23 cellular contexts compared by ENCODE assay signal in genomic region chr17:76137351-76138233, GRCh38. TPM values are rescaled to one million over a fixed set of nuclear protein-coding genes. Genes with fewer than 3 reads are reported as not detected.
DNase-seq lines count a peak whose midpoint lies in the region; ATAC-seq, FAIRE-seq and TF ChIP-seq lines count a peak whose summit lies in the region.
"Had no signal": no experiment of that assay in that cellular context is flagged by ENCODE, and none has a peak within 500 bp of the region (broad histone marks: within the 10 kb centered on the region; RNA-seq: fewer than 3 reads in every experiment).

No MANE protein-coding gene starts in this region.

- TF ChIP-seq CTCF in chondrocyte (IDR thresholded peaks at IDR 0.05): no peak
- TF ChIP-seq CTCF in HepG2 (CRISPR knock-in tag; IDR thresholded peaks at IDR 0.05): no peak
- TF ChIP-seq CTCF in smooth muscle cell (IDR thresholded peaks at IDR 0.05; ENCODE audit: borderline replicate concordance, insufficient read depth, poor library complexity, severe bottlenecking): no peak
- no peak for TF ChIP-seq CTCF in GM20000 (IDR thresholded peaks at IDR 0.05; ENCODE audit: extremely low read depth, missing control alignments)

- H3K9me3 ChIP-seq in HepG2 (ENCODE audit: low read length): no peaks in the 10 kb centered on the region
- H3K9me3 ChIP-seq in smooth muscle cell (replicated peaks; ENCODE audit: low read depth): no peaks in the 10 kb centered on the region
- H3K9me3 ChIP-seq: ovary had no signal

- TF ChIP-seq POLR2A in HepG2 (IDR thresholded peaks at IDR 0.05; ENCODE audit: insufficient read depth in 1 of 2, low read depth in 2 of 2, low read length in 2 of 2): no peak

- H4K20me1 ChIP-seq in HepG2 (ENCODE audit: insufficient read depth, low read length) (no peaks in the 10 kb centered on the region), smooth muscle cell (ENCODE audit: low read depth) (no peaks in the 10 kb centered on the region)

- no peak for TF ChIP-seq RAD21 in HepG2 (CRISPR knock-in tag; IDR thresholded peaks at IDR 0.05)

- H3K27ac ChIP-seq in HepG2 (ENCODE audit: extremely low read length, insufficient read depth, low read length): peak overlapping the region; percentile 70
- no peak overlapping the region for H3K27ac ChIP-seq in smooth muscle cell (ENCODE audit: low read depth)
- H3K27ac ChIP-seq: cardiac muscle cell, ovary had no signal

- BruUV-seq in HepG2 (replicated peaks; lab: Mats Ljungman, UMichigan): TSS peak; percentile 65

- POLR2A ChIA-PET in HepG2 (lab: Yijun Ruan, JAX): interaction anchor here (1.0 to 1.8 kb wide), 10 partner anchors 9 to 261 kb away, joined by 3 to 14 read pairs (median 5); no protein-coding TSS in a partner anchor

- H3K36me3 ChIP-seq in HepG2 (replicated peaks in 1 of 2; ENCODE audit: control insufficient read depth in 1 of 2, insufficient read depth in 2 of 2, low read length in 2 of 2): no peaks in the 10 kb centered on the region
- H3K36me3 ChIP-seq in smooth muscle cell (ENCODE audit: low read depth): no peaks in the 10 kb centered on the region
- H3K36me3 ChIP-seq: cardiac muscle cell, ovary had no signal

- TF ChIP-seq EP300 in HepG2 (IDR thresholded peaks at IDR 0.05; ENCODE audit: low read depth in 2 of 2, low read length in 2 of 2) (no peak), HepG2 (CRISPR knock-in tag; IDR thresholded peaks at IDR 0.05; ENCODE audit: borderline replicate concordance) (no peak)

- H2AFZ ChIP-seq in HepG2 (ENCODE audit: low read length) (no peak overlapping the region), smooth muscle cell (ENCODE audit: low read depth) (no peak overlapping the region)

- in situ Hi-C loops in HepG2 (cut with HindIII; ENCODE audit: extremely low pct_ligation_motif_present, low pct_unique_long_range_greater_than_20kb): no loop called here

- peaks cover 3 to 14% of the 10 kb centered on the region in 2 experiments for H3K27me3 ChIP-seq in HepG2 (ENCODE audit: control insufficient read depth in 1 of 2, insufficient read depth in 2 of 2, low read length in 2 of 2)
- H3K27me3 ChIP-seq in smooth muscle cell (ENCODE audit: low read depth): peaks cover 93% of the 10 kb centered on the region

- peaks cover 17% of the 10 kb centered on the region for H3K27me3 Mint-ChIP-seq in chondrocyte (ENCODE audit: low read depth)
- peaks cover 4 to 12% (median 12%) of the 10 kb centered on the region in 3 donors for H3K27me3 Mint-ChIP-seq in immature natural killer cell (ENCODE audit: low read depth in 3 of 3)
- H3K27me3 Mint-ChIP-seq: activated naive CD8-positive, alpha-beta T cell treated with anti-CD3 and anti-CD28 coated beads for 36 hours had no signal

- CTCF ChIA-PET in HepG2 (lab: Yijun Ruan, JAX; ENCODE audit: low intra/inter-chr PET ratio, low total read pairs): interaction anchor here (1.2 kb wide), 1 partner anchor 17 kb away, joined by 3 read pairs; no protein-coding TSS in a partner anchor

- peak overlapping the region; percentile 92 for H3K4me2 ChIP-seq in HepG2 (ENCODE audit: low read depth, low read length)
- H3K4me2 ChIP-seq in smooth muscle cell: peak overlapping the region; percentile 16

- peaks cover 18% of the 10 kb centered on the region for H3K4me1 Mint-ChIP-seq in chondrocyte (ENCODE audit: low read depth)
- peaks cover 17 to 24% of the 10 kb centered on the region in 2 donors for H3K4me1 Mint-ChIP-seq in immature natural killer cell

- H3F3A ChIP-seq in smooth muscle cell (ENCODE audit: low read depth): no peaks in the 10 kb centered on the region

- peak; percentile 70 for DNase-seq in NCI-H345 treated with DMSO at 0.1 percent for 48 hours (lab: John Stamatoyannopoulos, UW; ENCODE audit: unreplicated experiment)
- DNase-seq in NCI-H345 (lab: John Stamatoyannopoulos, UW): no peak
- peak; percentile 87 for DNase-seq in chondrocyte (ENCODE audit: low spot score)
- no peak for DNase-seq in HepG2 (ENCODE audit: low spot score)
- no peak for DNase-seq in smooth muscle cell (lab: John Stamatoyannopoulos, UW; ENCODE audit: unreplicated experiment)
- no peak for DNase-seq in immature natural killer cell
- no peak for DNase-seq in GM20000 (ENCODE audit: low spot score)
- DNase-seq: activated CD4-positive, alpha-beta T cell treated with anti-CD3 and anti-CD28 coated beads, Interleukin-2, amount 10 ng/mL, durations not matched to agents 24 days and 14 days; activated naive CD8-positive, alpha-beta T cell treated with anti-CD3 and anti-CD28 coated beads for 36 hours; CD4-positive, alpha-beta T cell; foreskin fibroblast; GDM1; NCI-H226; ovary; SIG-M5; stimulated activated CD4-positive, alpha-beta T cell treated with anti-CD3 and anti-CD28 coated beads, Interleukin-12 subunit alpha, Interleukin-12 subunit beta, amount 100 ng/mL, for 4 hours; stimulated activated naive CD8-positive, alpha-beta T cell treated with anti-CD3 and anti-CD28 coated beads, Interleukin-15, Interleukin-2, amounts not matched to agents 100 U/mL and 50 U/mL, for 24 hours; T-helper 9 cell had no signal

- H3K79me2 ChIP-seq in HepG2 (ENCODE audit: insufficient read depth, low read length): no peaks in the 10 kb centered on the region
- H3K79me2 ChIP-seq in smooth muscle cell (ENCODE audit: low read depth): no peaks in the 10 kb centered on the region

- H3K27ac Mint-ChIP-seq in chondrocyte (ENCODE audit: unreplicated experiment) (peak overlapping the region; percentile 32), immature natural killer cell (no peak overlapping the region)
- H3K27ac Mint-ChIP-seq: activated CD4-positive, alpha-beta T cell treated with anti-CD3 and anti-CD28 coated beads, Interleukin-2, amount 10 ng/mL, durations not matched to agents 24 days and 14 days; CD4-positive, alpha-beta T cell had no signal

- FAIRE-seq in HepG2 (lab: Jason Lieb, UNC): peak; percentile 23
- FAIRE-seq: A204.1, endometrium had no signal

- H3K4me1 ChIP-seq in HepG2 (ENCODE audit: insufficient read depth, low read length) (peaks cover 91% of the 10 kb centered on the region), smooth muscle cell (ENCODE audit: low read depth) (peaks cover 50% of the 10 kb centered on the region)

- H3K4me3 Mint-ChIP-seq in chondrocyte (ENCODE audit: unreplicated experiment) (no peak overlapping the region), immature natural killer cell (no peak overlapping the region)
- H3K4me3 Mint-ChIP-seq: activated CD4-positive, alpha-beta T cell treated with anti-CD3 and anti-CD28 coated beads, Interleukin-2, amount 10 ng/mL, durations not matched to agents 24 days and 14 days; CD4-positive, alpha-beta T cell had no signal

- H3K4me3 ChIP-seq in HepG2 (replicated peaks in 1 of 3; ENCODE audit: insufficient read depth in 1 of 3, low read depth in 2 of 3, low read length in 3 of 3): peak overlapping the region; percentile 27 to 71 (median 52); a peak in 5 of 6 replicates
- no peak overlapping the region for H3K4me3 ChIP-seq in smooth muscle cell
- H3K4me3 ChIP-seq: cardiac muscle cell, ovary had no signal

- no peaks in the 10 kb centered on the region for H3K9me3 Mint-ChIP-seq in chondrocyte (ENCODE audit: low read depth)
- no peaks in the 10 kb centered on the region for H3K9me3 Mint-ChIP-seq in immature natural killer cell
- H3K9me3 Mint-ChIP-seq: activated CD4-positive, alpha-beta T cell treated with anti-CD3 and anti-CD28 coated beads, Interleukin-2, amount 10 ng/mL, durations not matched to agents 24 days and 14 days; activated naive CD8-positive, alpha-beta T cell treated with anti-CD3 and anti-CD28 coated beads for 36 hours; CD4-positive, alpha-beta T cell had no signal

- H3K9ac ChIP-seq in HepG2 (ENCODE audit: insufficient read depth, low read depth, low read length) (peak overlapping the region; percentile 54), smooth muscle cell (ENCODE audit: low read depth) (no peak overlapping the region)

- intact Hi-C loops in HepG2 (cut with micrococcal nuclease; ENCODE audit: unreplicated experiment): no loop called here

- WGBS in HepG2 (ENCODE audit: low lambda C conversion rate): 88% methylated on average over 37 of the region's 54 CpGs
- WGBS in smooth muscle cell (ENCODE audit: low lambda C conversion rate): 17% methylated on average over 47 of the region's 54 CpGs

- no peaks in the 10 kb centered on the region for H3K36me3 Mint-ChIP-seq in chondrocyte (ENCODE audit: low read depth)
- no peaks in the 10 kb centered on the region for H3K36me3 Mint-ChIP-seq in immature natural killer cell
- H3K36me3 Mint-ChIP-seq: activated naive CD8-positive, alpha-beta T cell treated with anti-CD3 and anti-CD28 coated beads for 36 hours had no signal

- ATAC-seq in HepG2 (no peak), GM21576 (IDR thresholded peaks at IDR 0.05; ENCODE audit: unreplicated experiment) (no peak)
- ATAC-seq: stimulated activated naive CD8-positive, alpha-beta T cell treated with anti-CD3 and anti-CD28 coated beads, Interleukin-15, Interleukin-2, amounts not matched to agents 100 U/mL and 50 U/mL, for 24 hours had no signal

RNA-seq across cellular contexts. Expression of gene FOXJ1, which starts 3.5 kb away (rescaled TPM):
- 0.12 TPM in 1 of 3 replicates, not detected in the others for total RNA-seq in chondrocyte
- 1.4 and 1.6 TPM in 2 replicates for total RNA-seq in HepG2 (2016; rRNA removed; fragmentation: Illumina TruSeq; extraction: Trizol)
- 0.09 and 0.30 TPM in 2 replicates for total RNA-seq in HepG2 (2016; cell fraction: cytosol; rRNA removed; fragmentation: Illumina TruSeq; extraction: Trizol; ENCODE audit: low read depth)
- total RNA-seq in HepG2 (2016; cell fraction: insoluble cytoplasmic fraction; rRNA removed; fragmentation: Illumina TruSeq; extraction: Trizol): 1.4 and 1.9 TPM in 2 replicates
- 0.77 and 0.93 TPM in 2 replicates for total RNA-seq in HepG2 (2016; cell fraction: membrane; rRNA removed; fragmentation: Illumina TruSeq; extraction: Trizol)
- total RNA-seq in HepG2 (2016; cell fraction: nucleus; rRNA removed; fragmentation: Illumina TruSeq; extraction: Trizol): 0.94 and 1.3 TPM in 2 replicates
- polyA plus RNA-seq in HepG2 (2011; rRNA removed): 0.98 and 1.2 TPM in 2 replicates
- 0.82 and 1.5 TPM in 2 replicates for polyA plus RNA-seq in HepG2 (2011; cell fraction: cytosol; rRNA removed)
- 2.8 and 3.7 TPM in 2 replicates for polyA plus RNA-seq in HepG2 (2011; cell fraction: nucleus; rRNA removed)
- polyA plus RNA-seq in HepG2 (2012): 0.66 and 0.96 TPM in 2 replicates
- 0.31 and 0.45 TPM in 2 replicates for polyA plus RNA-seq in HepG2 (2016; cell fraction: cytosol; fragmentation: Illumina TruSeq; extraction: Trizol; ENCODE audit: low read depth)
- polyA plus RNA-seq in HepG2 (2016; cell fraction: insoluble cytoplasmic fraction; fragmentation: Illumina TruSeq; extraction: Trizol; ENCODE audit: low read depth): 1.3 and 1.4 TPM in 2 replicates
- polyA plus RNA-seq in HepG2 (2016; cell fraction: membrane; fragmentation: Illumina TruSeq; extraction: Trizol; ENCODE audit: low read depth): 0.61 and 0.62 TPM in 2 replicates
- polyA plus RNA-seq in HepG2 (2016; cell fraction: nucleus; fragmentation: Illumina TruSeq; extraction: Trizol; ENCODE audit: insufficient read depth, low read depth): 2.0 and 2.1 TPM in 2 replicates
- 0.05 and 1.5 TPM in 2 replicates for polyA minus RNA-seq in HepG2 (2011; rRNA and poly(A)+ RNA removed; ENCODE audit: low replicate concordance)
- polyA minus RNA-seq in HepG2 (2011; cell fraction: cytosol; rRNA and poly(A)+ RNA removed): 0.35 and 0.40 TPM in 2 replicates
- polyA minus RNA-seq in HepG2 (2011; cell fraction: nucleus; rRNA and poly(A)+ RNA removed): 0.37 and 0.52 TPM in 2 replicates
- total RNA-seq in smooth muscle cell: not detected in 2 replicates
- not detected in 2 replicates for polyA plus RNA-seq in smooth muscle cell
- polyA plus RNA-seq in immature natural killer cell: not detected

RNA-seq across cellular contexts. Expression of gene EXOC7, which starts 34.0 kb away (rescaled TPM):
- total RNA-seq in chondrocyte (129 to 180 TPM (median 131 TPM) in 3 replicates), HepG2 (2016; rRNA removed; fragmentation: Illumina TruSeq; extraction: Trizol) (116 and 118 TPM in 2 replicates), smooth muscle cell (49.8 and 59.1 TPM in 2 replicates)
- total RNA-seq in HepG2 (2016; cell fraction: cytosol; rRNA removed; fragmentation: Illumina TruSeq; extraction: Trizol; ENCODE audit: low read depth): 32.5 and 33.1 TPM in 2 replicates
- 112 and 113 TPM in 2 replicates for total RNA-seq in HepG2 (2016; cell fraction: insoluble cytoplasmic fraction; rRNA removed; fragmentation: Illumina TruSeq; extraction: Trizol)
- total RNA-seq in HepG2 (2016; cell fraction: membrane; rRNA removed; fragmentation: Illumina TruSeq; extraction: Trizol): 41.7 and 48.8 TPM in 2 replicates
- total RNA-seq in HepG2 (2016; cell fraction: nucleus; rRNA removed; fragmentation: Illumina TruSeq; extraction: Trizol): 80.6 and 103 TPM in 2 replicates
- polyA plus RNA-seq in HepG2 (2011; rRNA removed) (86.9 and 118 TPM in 2 replicates), smooth muscle cell (70.3 and 90.8 TPM in 2 replicates), immature natural killer cell (10 to 100 TPM; 37.2 to 78.9 (median 56.9) TPM)
- polyA plus RNA-seq in HepG2 (2011; cell fraction: cytosol; rRNA removed): 65.5 and 68.0 TPM in 2 replicates
- 259 and 277 TPM in 2 replicates for polyA plus RNA-seq in HepG2 (2011; cell fraction: nucleus; rRNA removed)
- polyA plus RNA-seq in HepG2 (2012): 100 and 124 TPM in 2 replicates
- 7.1 and 8.4 TPM in 2 replicates for polyA plus RNA-seq in HepG2 (2016; cell fraction: cytosol; fragmentation: Illumina TruSeq; extraction: Trizol; ENCODE audit: low read depth)
- polyA plus RNA-seq in HepG2 (2016; cell fraction: insoluble cytoplasmic fraction; fragmentation: Illumina TruSeq; extraction: Trizol; ENCODE audit: low read depth): 78.0 and 79.6 TPM in 2 replicates
- polyA plus RNA-seq in HepG2 (2016; cell fraction: membrane; fragmentation: Illumina TruSeq; extraction: Trizol; ENCODE audit: low read depth): 18.4 and 21.9 TPM in 2 replicates
- 147 and 170 TPM in 2 replicates for polyA plus RNA-seq in HepG2 (2016; cell fraction: nucleus; fragmentation: Illumina TruSeq; extraction: Trizol; ENCODE audit: insufficient read depth, low read depth)
- polyA minus RNA-seq in HepG2 (2011; rRNA and poly(A)+ RNA removed; ENCODE audit: low replicate concordance): 144 and 202 TPM in 2 replicates
- 69.7 and 91.8 TPM in 2 replicates for polyA minus RNA-seq in HepG2 (2011; cell fraction: cytosol; rRNA and poly(A)+ RNA removed)
- 113 and 132 TPM in 2 replicates for polyA minus RNA-seq in HepG2 (2011; cell fraction: nucleus; rRNA and poly(A)+ RNA removed)

RNA-seq across cellular contexts. Expression of gene ZACN, which starts 58.6 kb away (rescaled TPM):
- total RNA-seq in chondrocyte (not detected in 3 replicates), HepG2 (2016; rRNA removed; fragmentation: Illumina TruSeq; extraction: Trizol) (0.15 TPM in 1 of 2 replicates, not detected in the other), smooth muscle cell (not detected in 2 replicates)
- total RNA-seq in HepG2 (2016; cell fraction: cytosol; rRNA removed; fragmentation: Illumina TruSeq; extraction: Trizol; ENCODE audit: low read depth): not detected in 2 replicates
- not detected in 2 replicates for total RNA-seq in HepG2 (2016; cell fraction: insoluble cytoplasmic fraction; rRNA removed; fragmentation: Illumina TruSeq; extraction: Trizol)
- total RNA-seq in HepG2 (2016; cell fraction: membrane; rRNA removed; fragmentation: Illumina TruSeq; extraction: Trizol): not detected in 2 replicates
- not detected in 2 replicates for total RNA-seq in HepG2 (2016; cell fraction: nucleus; rRNA removed; fragmentation: Illumina TruSeq; extraction: Trizol)
- polyA plus RNA-seq in HepG2 (2011; rRNA removed) (0.04 and 0.11 TPM in 2 replicates), smooth muscle cell (1.7 and 3.4 TPM in 2 replicates), immature natural killer cell (under 1 TPM in 2 of 3 donors, not detected in 1; 0.59 to 0.60 TPM)
- not detected in 2 replicates for polyA plus RNA-seq in HepG2 (2011; cell fraction: cytosol; rRNA removed)
- 0.06 and 0.07 TPM in 2 replicates for polyA plus RNA-seq in HepG2 (2011; cell fraction: nucleus; rRNA removed)
- 0.17 and 1.1 TPM in 2 replicates for polyA plus RNA-seq in HepG2 (2012)
- polyA plus RNA-seq in HepG2 (2016; cell fraction: cytosol; fragmentation: Illumina TruSeq; extraction: Trizol; ENCODE audit: low read depth): not detected in 2 replicates
- 0.08 TPM in 1 of 2 replicates, not detected in the other for polyA plus RNA-seq in HepG2 (2016; cell fraction: insoluble cytoplasmic fraction; fragmentation: Illumina TruSeq; extraction: Trizol; ENCODE audit: low read depth)
- polyA plus RNA-seq in HepG2 (2016; cell fraction: membrane; fragmentation: Illumina TruSeq; extraction: Trizol; ENCODE audit: low read depth): not detected in 2 replicates
- not detected in 2 replicates for polyA plus RNA-seq in HepG2 (2016; cell fraction: nucleus; fragmentation: Illumina TruSeq; extraction: Trizol; ENCODE audit: insufficient read depth, low read depth)
- not detected in 2 replicates for polyA minus RNA-seq in HepG2 (2011; rRNA and poly(A)+ RNA removed; ENCODE audit: low replicate concordance)
- polyA minus RNA-seq in HepG2 (2011; cell fraction: cytosol; rRNA and poly(A)+ RNA removed): 0.35 TPM in 1 of 2 replicates, not detected in the other
- not detected in 2 replicates for polyA minus RNA-seq in HepG2 (2011; cell fraction: nucleus; rRNA and poly(A)+ RNA removed)
- total RNA-seq: cardiac muscle cell, ureter had no signal

Comparison
In these comparisons a context has a peak if more than half of its experiments do, and no peak if none do; other contexts are left out.
1. DNase-seq: peak in NCI-H345 treated with DMSO at 0.1 percent for 48 hours (single experiment) and chondrocyte (single experiment); none in NCI-H345 (single experiment), HepG2 (single experiment), smooth muscle cell (single experiment), immature natural killer cell (0 of 3) and GM20000 (single experiment).